ENCODE assay signal across 8 cellular contexts in genomic region chr7:77699056-77699455, GRCh38. TPM values are rescaled to one million over a fixed set of nuclear protein-coding genes. Genes with fewer than 3 reads are reported as not detected.
DNase-seq lines count a peak whose midpoint lies in the region; ATAC-seq and TF ChIP-seq lines count a peak whose summit lies in the region.

No MANE protein-coding gene starts in this region.

- peak; percentile 75 for DNase-seq in NCI-H69 (lab: John Stamatoyannopoulos, UW)
- no peak for DNase-seq in fibroblast of pulmonary artery (ENCODE audit: low read depth)
- DNase-seq in stimulated activated CD4-positive, alpha-beta T cell treated with anti-CD3 and anti-CD28 coated beads, Interleukin-2, amount 100 ng/mL, for 24 hours, result no peak
- DNase-seq in activated CD4-positive, CD25-positive, alpha-beta regulatory T cell treated with anti-CD3 and anti-CD28 coated beads, Interleukin-2, amount 50 U/mL, for 72 hours, result no peak
- no peak for DNase-seq in mucosa of descending colon
- DNase-seq in NOMO-1 treated with DMSO at 0.1 percent for 48 hours (lab: John Stamatoyannopoulos, UW; ENCODE audit: unreplicated experiment), result no peak

- ATAC-seq in GM18502 (IDR thresholded peaks at IDR 0.05; ENCODE audit: poor library complexity, unreplicated experiment) (peak; percentile 38), GM21786 (IDR thresholded peaks at IDR 0.05; ENCODE audit: unreplicated experiment) (peak; percentile 34), mucosa of descending colon (no peak)

- H3K4me1 ChIP-seq in mucosa of descending colon (ENCODE audit: low read depth), result peaks cover 36% of the 10 kb centered on the region

- no peaks in the 10 kb centered on the region for H3K36me3 ChIP-seq in mucosa of descending colon (ENCODE audit: low read depth)

- intact Hi-C loops in mucosa of descending colon (cut with DNase I, micrococcal nuclease), result no loop called here

- TF ChIP-seq CTCF in fibroblast of pulmonary artery (IDR thresholded peaks at IDR 0.05; ENCODE audit: low read length, missing control alignments), result no peak
- no peak for TF ChIP-seq CTCF in mucosa of descending colon (IDR thresholded peaks at IDR 0.05)

- H3K9me3 ChIP-seq in mucosa of descending colon, result no peaks in the 10 kb centered on the region

- H3K4me3 ChIP-seq in fibroblast of pulmonary artery (replicated peaks; ENCODE audit: low read depth, low read length), result peak overlapping the region; percentile 81
- H3K4me3 ChIP-seq in mucosa of descending colon, result no peak overlapping the region

RNA-seq across cellular contexts. Expression of gene RSBN1L, which starts 2.8 kb away (rescaled TPM):
- 10 to 100 TPM; 19.1 to 31.5 (median 19.6) TPM for total RNA-seq in mucosa of descending colon
